ENCODE assay signal across 19 cellular contexts in the genomic region with DNA sequence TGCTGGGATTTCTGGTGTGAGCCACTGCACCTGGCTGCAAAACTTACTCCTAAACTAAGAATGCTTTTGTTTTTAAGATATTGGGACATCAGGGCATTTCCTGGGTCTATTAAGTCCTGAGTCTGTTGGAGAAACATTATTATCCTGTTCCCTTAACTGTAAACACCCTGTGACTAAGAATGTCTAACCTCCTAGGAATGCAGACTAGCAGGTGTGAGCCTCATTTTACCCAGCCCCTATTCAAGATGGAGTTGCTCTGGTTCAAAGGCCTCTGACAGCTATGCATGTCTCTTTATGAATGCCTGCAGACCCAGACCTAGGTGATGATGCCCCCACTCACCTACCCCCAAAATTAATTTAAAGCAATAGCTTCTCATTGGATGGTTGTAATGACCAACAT. TPM values are rescaled to one million over a fixed set of nuclear protein-coding genes. Genes with fewer than 3 reads are reported as not detected.
DNase-seq lines count a peak whose midpoint lies in the region; TF ChIP-seq lines count a peak whose summit lies in the region.
"Had no signal": no experiment of that assay in that cellular context is flagged by ENCODE, and none has a peak within 500 bp of the region (broad histone marks: within the 10 kb centered on the region; RNA-seq: fewer than 3 reads in every experiment).

No MANE protein-coding gene starts in this region.

- TF ChIP-seq CTCF in choroid plexus epithelial cell (conservative IDR thresholded peaks at IDR 0.05; ENCODE audit: low read depth, low read length) = no peak
- TF ChIP-seq CTCF in kidney epithelial cell (IDR thresholded peaks at IDR 0.05; ENCODE audit: insufficient read depth, low read length, poor library complexity, severe bottlenecking) = no peak

- no peak overlapping the region for H3K27ac Mint-ChIP-seq in CD4-positive, alpha-beta memory T cell
- H3K27ac Mint-ChIP-seq: activated naive CD4-positive, alpha-beta T cell treated with anti-CD3 and anti-CD28 coated beads, Interleukin-2, amount 50 U/mL, for 24 hours; nephron; T-helper 2 cell treated with Interferon-gamma antibody and Interleukin-4, amounts not matched to agents 5 μg/mL and 100 μg/mL, for 36 hours had no signal

- H3K27ac ChIP-seq in CD4-positive, alpha-beta memory T cell (ENCODE audit: low read depth, low read length) = no peak overlapping the region
- H3K27ac ChIP-seq: right atrium auricular region, upper lobe of right lung had no signal

- peaks cover 0 to under 1% (median 0%) of the 10 kb centered on the region in 4 donors for H3K4me1 Mint-ChIP-seq in CD4-positive, alpha-beta memory T cell
- H3K4me1 Mint-ChIP-seq: activated naive CD4-positive, alpha-beta T cell treated with anti-CD3 and anti-CD28 coated beads, Interleukin-2, amount 50 U/mL, for 24 hours; nephron had no signal

- H3K36me3 Mint-ChIP-seq in CD4-positive, alpha-beta memory T cell = peaks cover 49 to 61% of the 10 kb centered on the region in 2 donors

- H3K4me3 Mint-ChIP-seq in CD4-positive, alpha-beta memory T cell = no peak overlapping the region
- H3K4me3 Mint-ChIP-seq: activated naive CD4-positive, alpha-beta T cell treated with anti-CD3 and anti-CD28 coated beads, Interleukin-2, amount 50 U/mL, for 24 hours; nephron; T-helper 2 cell treated with Interferon-gamma antibody and Interleukin-4, amounts not matched to agents 5 μg/mL and 100 μg/mL, for 36 hours had no signal

- H3K4me3 ChIP-seq in choroid plexus epithelial cell (ENCODE audit: low read depth, low read length) = no peak overlapping the region
- no peak overlapping the region for H3K4me3 ChIP-seq in kidney epithelial cell (ENCODE audit: low read depth, low read length)
- H3K4me3 ChIP-seq in CD4-positive, alpha-beta memory T cell (ENCODE audit: low read length in 2 of 2) = no peak overlapping the region
- H3K4me3 ChIP-seq: right atrium auricular region, upper lobe of right lung had no signal

- intact Hi-C loops in CD4-positive, alpha-beta memory T cell (cut with micrococcal nuclease) = no loop called here

- CTCF ChIA-PET in CD4-positive, alpha-beta memory T cell (lab: Charles Lee; ENCODE audit: partially characterized antibody) = no interaction called here

- TF ChIP-seq EP300 in Ishikawa (IDR thresholded peaks at IDR 0.05; ENCODE audit: borderline replicate concordance) = no peak

- no peak for TF ChIP-seq RAD21 in Ishikawa (IDR thresholded peaks at IDR 0.05; ENCODE audit: low read depth)

- H3K27me3 Mint-ChIP-seq in CD4-positive, alpha-beta memory T cell = no peaks in the 10 kb centered on the region
- H3K27me3 Mint-ChIP-seq: activated naive CD4-positive, alpha-beta T cell treated with anti-CD3 and anti-CD28 coated beads, Interleukin-2, amount 50 U/mL, for 24 hours had no signal

- H3K36me3 ChIP-seq in kidney epithelial cell (ENCODE audit: control insufficient read depth, insufficient read depth, low read length) = peaks cover 2% of the 10 kb centered on the region
- peaks cover 40% of the 10 kb centered on the region for H3K36me3 ChIP-seq in CD4-positive, alpha-beta memory T cell (ENCODE audit: insufficient read depth, low read length)

- no peaks in the 10 kb centered on the region for H3K9me3 Mint-ChIP-seq in CD4-positive, alpha-beta memory T cell
- H3K9me3 Mint-ChIP-seq: activated naive CD4-positive, alpha-beta T cell treated with anti-CD3 and anti-CD28 coated beads, Interleukin-2, amount 50 U/mL, for 24 hours; nephron; T-helper 2 cell treated with Interferon-gamma antibody and Interleukin-4, amounts not matched to agents 5 μg/mL and 100 μg/mL, for 36 hours had no signal

- DNase-seq in AG08396 (ENCODE audit: low spot score) (peak; percentile 25), choroid plexus epithelial cell (ENCODE audit: low read depth) (peak; percentile 65), kidney epithelial cell (ENCODE audit: low read depth) (peak; percentile 57), NCI-H1105 (lab: John Stamatoyannopoulos, UW) (no peak), NCI-H446 (lab: John Stamatoyannopoulos, UW) (no peak), NCI-H1436 treated with DMSO at 0.1 percent for 48 hours (lab: John Stamatoyannopoulos, UW) (no peak)
- no peak for DNase-seq in CD4-positive, alpha-beta memory T cell
- DNase-seq: activated CD4-positive, alpha-beta T cell treated with anti-CD3 and anti-CD28 coated beads for 4 hours; hippocampal formation; KBM-7; NCI-H1694 treated with DMSO at 0.1 percent for 48 hours; NCI-H774; stimulated activated CD4-positive, alpha-beta T cell treated with anti-CD3 and anti-CD28 coated beads, Interleukin-2, amount 100 ng/mL, for 48 hours; upper lobe of right lung had no signal

- POLR2A ChIA-PET in CD4-positive, alpha-beta memory T cell (lab: Charles Lee; ENCODE audit: partially characterized antibody) = no interaction called here

- H3K27me3 ChIP-seq in kidney epithelial cell (ENCODE audit: control insufficient read depth, insufficient read depth, low read length) = no peaks in the 10 kb centered on the region
- H3K27me3 ChIP-seq in CD4-positive, alpha-beta memory T cell (ENCODE audit: insufficient read depth, low read length) = no peaks in the 10 kb centered on the region
- H3K27me3 ChIP-seq: right atrium auricular region, upper lobe of right lung had no signal

- H3K9me3 ChIP-seq in CD4-positive, alpha-beta memory T cell (ENCODE audit: control insufficient read depth in 1 of 2, low read length in 2 of 2) = no peaks in the 10 kb centered on the region
- H3K9me3 ChIP-seq: right atrium auricular region, upper lobe of right lung had no signal

- H3K4me1 ChIP-seq in CD4-positive, alpha-beta memory T cell (ENCODE audit: insufficient read depth, low read length) = no peaks in the 10 kb centered on the region
- H3K4me1 ChIP-seq: right atrium auricular region, upper lobe of right lung had no signal

TF ChIP-seq in Ishikawa, 13 proteins besides CTCF, POLR2A, EP300 and RAD21:
- TF ChIP-seq CREB1 (IDR thresholded peaks at IDR 0.05; ENCODE audit: low read depth) (no peak), YY1 (IDR thresholded peaks at IDR 0.05; ENCODE audit: low read depth) (peak; percentile 76), TEAD4 (IDR thresholded peaks at IDR 0.05) (peak; percentile 76)
- TF ChIP-seq, protein P1, sequence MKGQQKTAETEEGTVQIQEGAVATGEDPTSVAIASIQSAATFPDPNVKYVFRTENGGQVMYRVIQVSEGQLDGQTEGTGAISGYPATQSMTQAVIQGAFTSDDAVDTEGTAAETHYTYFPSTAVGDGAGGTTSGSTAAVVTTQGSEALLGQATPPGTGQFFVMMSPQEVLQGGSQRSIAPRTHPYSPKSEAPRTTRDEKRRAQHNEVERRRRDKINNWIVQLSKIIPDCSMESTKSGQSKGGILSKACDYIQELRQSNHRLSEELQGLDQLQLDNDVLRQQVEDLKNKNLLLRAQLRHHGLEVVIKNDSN (IDR thresholded peaks at IDR 0.05) = no peak

RNA-seq across cellular contexts. Expression of a gene that starts 46.2 kb away (rescaled TPM):
- 10.3 and 13.6 TPM in 2 replicates for total RNA-seq in kidney epithelial cell
- 10 to 100 TPM; 52.3 to 54.4 TPM for total RNA-seq in CD4-positive, alpha-beta memory T cell
- polyA plus RNA-seq in CD4-positive, alpha-beta memory T cell = 10 to 100 TPM in 1 of 2 donors, 1 to 10 TPM in 1; 3.9 to 11.7 TPM

RNA-seq across cellular contexts. Expression of a gene that starts 50.1 kb away (rescaled TPM):
- total RNA-seq in kidney epithelial cell = 22.0 and 23.6 TPM in 2 replicates
- total RNA-seq in CD4-positive, alpha-beta memory T cell = 10 to 100 TPM; 70.7 to 72.6 TPM
- polyA plus RNA-seq in CD4-positive, alpha-beta memory T cell = 10 to 100 TPM; 13.4 to 36.5 TPM

Comparison
In these comparisons a context has a peak if more than half of its experiments do, and no peak if none do; other contexts are left out.
1. DNase-seq: peak in AG08396 (single experiment), choroid plexus epithelial cell (single experiment) and kidney epithelial cell (single experiment); none in NCI-H1105 (single experiment), NCI-H446 (0 of 2), CD4-positive, alpha-beta memory T cell (0 of 5) and NCI-H1436 treated with DMSO at 0.1 percent for 48 hours (single experiment).